ENCODE assay signal across 25 cellular contexts in genomic region chr3:35544976-35545375, GRCh38.
"Had no signal": no experiment of that assay in that cellular context is flagged by ENCODE, and none has a peak within 500 bp of the region (broad histone marks: within the 10 kb centered on the region; RNA-seq: fewer than 3 reads in every experiment).

No MANE protein-coding gene starts in this region.

- H3K9me3 ChIP-seq: mucosa of descending colon, neutrophil, right atrium auricular region, suprapubic skin, transverse colon, upper lobe of right lung, uterus had no signal

- H3K27me3 ChIP-seq: neutrophil, right atrium auricular region, suprapubic skin, transverse colon, upper lobe of right lung, uterus had no signal

- H3K4me3 ChIP-seq: coronary artery, lung, mucosa of descending colon, right atrium auricular region, smooth muscle cell, suprapubic skin, transverse colon, upper lobe of right lung, uterus had no signal

- H3K4me2 ChIP-seq: smooth muscle cell had no signal

- H3K36me3 ChIP-seq: neutrophil, right atrium auricular region, suprapubic skin, transverse colon, upper lobe of right lung, uterus had no signal

- H2AFZ ChIP-seq: parathyroid adenoma had no signal

- ATAC-seq: left lobe of liver; mucosa of descending colon; natural killer cell treated with Interleukin-12 subunit alpha and Interleukin-12 subunit beta and Interleukin-15 and Interleukin-18, amount 100 ng/mL, for 72 hours; sciatic nerve; stimulated activated naive CD8-positive, alpha-beta T cell treated with anti-CD3 and anti-CD28 coated beads, Interleukin-15, amount 100 ng/mL, for 72 hours; upper lobe of right lung had no signal

- H3K4me1 ChIP-seq: parathyroid adenoma, right atrium auricular region, suprapubic skin, transverse colon, upper lobe of right lung, uterus had no signal

- H3K79me2 ChIP-seq: parathyroid adenoma had no signal

- DNase-seq: dermis blood vessel endothelial cell; effector memory CD4-positive, alpha-beta T cell; head of caudate nucleus; kidney; mucosa of descending colon; naive B cell; stimulated activated CD4-positive, alpha-beta T cell treated with anti-CD3 and anti-CD28 coated beads, Interleukin-12 subunit alpha, Interleukin-12 subunit beta, amount 100 ng/mL, for 4 hours; stimulated activated CD4-positive, alpha-beta T cell treated with anti-CD3 and anti-CD28 coated beads, Interleukin-1b, Interleukin-23, amount 100 ng/mL, for 48 hours; stimulated activated CD4-positive, alpha-beta T cell treated with anti-CD3 and anti-CD28 coated beads, Interleukin-4, amount 100 ng/mL, for 1 hour; stimulated activated CD8-positive, alpha-beta memory T cell treated with anti-CD3 and anti-CD28 coated beads, Interleukin-4, amount 100 ng/mL, for 48 hours; stimulated activated naive CD4-positive, alpha-beta T cell; stimulated activated naive CD8-positive, alpha-beta T cell treated with anti-CD3 and anti-CD28 coated beads, Interleukin-15, amount 100 ng/mL, for 72 hours; transverse colon; upper lobe of right lung; uterus had no signal

- H3K27ac ChIP-seq: coronary artery, neutrophil, parathyroid adenoma, right atrium auricular region, suprapubic skin, transverse colon, upper lobe of right lung, uterus had no signal

- H3K9ac ChIP-seq: parathyroid adenoma had no signal
